Comparison of ENCODE assay signal across 1 cellular context in the genomic region with DNA sequence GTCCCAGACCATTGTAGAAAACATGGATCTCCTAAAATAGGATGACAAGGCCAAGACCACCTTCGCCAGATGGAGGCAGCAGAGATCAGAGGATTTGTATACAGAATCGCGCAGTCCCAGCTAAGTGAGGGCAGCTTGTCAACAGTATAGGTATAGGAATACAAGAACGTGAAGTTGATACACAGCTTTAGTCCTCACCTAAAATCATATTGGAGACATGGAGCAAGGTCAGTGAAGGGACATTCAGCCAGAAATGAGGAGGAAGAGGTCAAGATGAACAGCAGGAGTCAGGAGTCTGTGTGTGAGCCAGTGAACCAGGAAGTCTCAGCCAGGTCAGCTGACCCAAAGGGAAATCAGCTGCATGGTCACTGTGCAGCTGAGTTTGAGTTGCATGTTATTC.
TF ChIP-seq lines count a peak whose summit lies in the region.

No MANE protein-coding gene starts in this region.

TF ChIP-seq in HCT116, 20 proteins besides CTCF, POLR2A, EP300 and RAD21 (continued from another document):
- TF ChIP-seq TCF7L2 (IDR thresholded peaks at IDR 0.05; ENCODE audit: borderline replicate concordance, extremely low read depth, insufficient read depth, insufficient read length) (no peak), EZH2phosphoT487 (IDR thresholded peaks at IDR 0.05; ENCODE audit: borderline replicate concordance) (no peak)
